Comparison of ENCODE assay signal across 28 cellular contexts in genomic region chr17:56890906-56891674, GRCh38.
"Had no signal": no experiment of that assay in that cellular context is flagged by ENCODE, and none has a peak within 500 bp of the region (broad histone marks: within the 10 kb centered on the region; RNA-seq: fewer than 3 reads in every experiment).

No MANE protein-coding gene starts in this region.

- H3K27me3 ChIP-seq: ascending aorta, MG63, Peyer's patch had no signal

- H3K4me3 Mint-ChIP-seq: activated CD8-positive, alpha-beta T cell treated with anti-CD3 and anti-CD28 coated beads for 36 hours; activated naive CD4-positive, alpha-beta T cell treated with anti-CD3 and anti-CD28 coated beads, Interleukin-2, amount 50 U/mL, for 24 hours; activated naive CD8-positive, alpha-beta T cell treated with anti-CD3 and anti-CD28 coated beads, Interleukin-2, amount 10 ng/mL, durations not matched to agents 7 days and 5 days; activated T-cell treated with anti-CD3 and anti-CD28 coated beads, Interleukin-2, amount 50 U/mL, for 72 hours; T-cell had no signal

- H3K9me3 ChIP-seq: ascending aorta, MG63 had no signal

- H3K4me1 ChIP-seq: ascending aorta had no signal

- H3K27ac ChIP-seq: ascending aorta, Peyer's patch, WERI-Rb-1 had no signal

- DNase-seq: amygdala; cerebellar nuclear complex; MG63; NCI-H1048; NCI-H1105 treated with DMSO at 0.1 percent for 48 hours; NCI-H1436; NCI-H1694; NCI-H1930; NCI-H2081 treated with DMSO at 0.1 percent for 48 hours; NCI-H345; NCI-H510A; NCI-H526; NCI-H748 treated with DMSO at 0.1 percent for 48 hours; NK-92 treated with Interleukin-12 subunit alpha and Interleukin-12 subunit beta, amount 100 ng/mL, for 24 hours; PC-3; RPMI8226; SIG-M5; T1000 had no signal

- H3K9me3 Mint-ChIP-seq: activated naive CD4-positive, alpha-beta T cell treated with anti-CD3 and anti-CD28 coated beads, Interleukin-2, amount 50 U/mL, for 24 hours had no signal

- ATAC-seq: PC-3, Right ventricle myocardium inferior had no signal

- H3K4me3 ChIP-seq: ascending aorta, MG63, Peyer's patch had no signal

- H3K4me1 Mint-ChIP-seq: activated naive CD4-positive, alpha-beta T cell treated with anti-CD3 and anti-CD28 coated beads, Interleukin-2, amount 50 U/mL, for 24 hours; T-cell had no signal

- H3K27ac Mint-ChIP-seq: activated CD8-positive, alpha-beta T cell treated with anti-CD3 and anti-CD28 coated beads for 36 hours; activated naive CD4-positive, alpha-beta T cell treated with anti-CD3 and anti-CD28 coated beads, Interleukin-2, amount 50 U/mL, for 24 hours; activated naive CD8-positive, alpha-beta T cell treated with anti-CD3 and anti-CD28 coated beads, Interleukin-2, amount 10 ng/mL, durations not matched to agents 7 days and 5 days; activated T-cell treated with anti-CD3 and anti-CD28 coated beads, Interleukin-2, amount 50 U/mL, for 72 hours; activated T-helper 2 cell treated with anti-CD3 and anti-CD28 coated beads, Interferon-gamma antibody, Interleukin-2, Interleukin-4, amounts not matched to agents 10 μg/mL and 5 μg/mL and 100 μg/mL, durations not matched to agents 14 hours and 24 hours and 36 hours had no signal

- H3K27me3 Mint-ChIP-seq: activated CD8-positive, alpha-beta T cell treated with anti-CD3 and anti-CD28 coated beads for 36 hours; activated naive CD4-positive, alpha-beta T cell treated with anti-CD3 and anti-CD28 coated beads, Interleukin-2, amount 50 U/mL, for 24 hours; activated naive CD8-positive, alpha-beta T cell treated with anti-CD3 and anti-CD28 coated beads, Interleukin-2, amount 10 ng/mL, durations not matched to agents 7 days and 5 days; T-cell had no signal
